15 cellular contexts compared by ENCODE assay signal in the genomic region with DNA sequence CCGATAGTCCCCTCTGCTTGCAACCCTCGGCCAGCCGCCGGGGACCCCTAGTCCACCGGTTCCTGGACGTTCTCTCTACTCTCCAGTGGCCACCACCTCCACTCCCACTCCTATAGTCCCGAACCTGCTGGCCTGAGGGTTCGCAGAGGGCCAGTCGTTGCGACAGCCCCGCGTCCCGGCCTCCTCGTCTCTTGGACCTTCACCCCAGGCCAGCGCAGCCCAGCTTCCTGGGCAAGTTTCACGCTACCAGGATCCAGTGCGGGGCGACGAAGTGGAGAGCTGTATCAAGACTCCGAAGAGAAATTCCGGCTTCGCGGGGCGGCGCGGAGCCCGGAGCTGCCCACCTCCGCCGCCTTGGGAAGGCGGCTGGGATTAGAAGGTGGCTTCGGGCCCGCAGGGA. TPM values are rescaled to one million over a fixed set of nuclear protein-coding genes. Genes with fewer than 3 reads are reported as not detected.
DNase-seq lines count a peak whose midpoint lies in the region; ATAC-seq, FAIRE-seq and TF ChIP-seq lines count a peak whose summit lies in the region.
"Not testable (repeated sequence)": the region's sequence is repeated elsewhere in the genome, so short reads cannot be mapped to it uniquely, and the experiment has no call there.
"Had no signal": no experiment of that assay in that cellular context is flagged by ENCODE, and none has a peak within 500 bp of the region (broad histone marks: within the 10 kb centered on the region; RNA-seq: fewer than 3 reads in every experiment).

No MANE protein-coding gene starts in this region.

- not testable (repeated sequence) for H3K27me3 Mint-ChIP-seq in natural killer cell treated with Interleukin-12 subunit alpha and Interleukin-12 subunit beta and Interleukin-15 and Interleukin-18, amount 100 ng/mL, for 72 hours

- not testable (repeated sequence) for H2AK5ac ChIP-seq in H1 (ENCODE audit: low read depth, low read length)

- not testable (repeated sequence) for TF ChIP-seq POLR2A in H1 (IDR thresholded peaks at IDR 0.05; ENCODE audit: control extremely low read depth in 1 of 2, low read depth in 2 of 2, low read length in 2 of 2); right lobe of liver (IDR thresholded peaks at IDR 0.05)

- not testable (repeated sequence) for H2BK12ac ChIP-seq in H1 (ENCODE audit: low read depth, low read length)

- H3K4ac ChIP-seq in H1 (replicated peaks; ENCODE audit: insufficient read length, low read depth, low read length), result not testable (repeated sequence)

- H2BK20ac ChIP-seq in H1 (ENCODE audit: low read length), result not testable (repeated sequence)

- POLR2A ChIA-PET in H1 (lab: Charles Lee; ENCODE audit: partially characterized antibody), result not testable (repeated sequence)

- not testable (repeated sequence) for H4K5ac ChIP-seq in H1 (ENCODE audit: insufficient read length, low read depth, low read length)

- not testable (repeated sequence) for H3K56ac ChIP-seq in H1 (replicated peaks; ENCODE audit: insufficient read length, low read depth, low read length)

- not testable (repeated sequence) for H3K4me3 Mint-ChIP-seq in natural killer cell treated with Interleukin-12 subunit alpha and Interleukin-12 subunit beta and Interleukin-15 and Interleukin-18, amount 100 ng/mL, for 72 hours

- not testable (repeated sequence) for H4K91ac ChIP-seq in H1 (replicated peaks; ENCODE audit: insufficient read length, low read length)

- H2BK120ac ChIP-seq in H1 (replicated peaks; ENCODE audit: low read depth, low read length), result not testable (repeated sequence)

- H3K27ac ChIP-seq in H1 (ENCODE audit: low read depth, low read length); heart right ventricle; right lobe of liver; upper lobe of right lung: not testable (repeated sequence)

- not testable (repeated sequence) for H4K8ac ChIP-seq in H1 (ENCODE audit: extremely low read depth, insufficient read depth, low read length)

- not testable (repeated sequence) for H2BK5ac ChIP-seq in H1 (ENCODE audit: low read depth, low read length)

- H3K18ac ChIP-seq in H1 (ENCODE audit: extremely low read depth, low read length), result not testable (repeated sequence)

- peaks cover 0 to 13% (median 7%) of the 10 kb centered on the region in 4 experiments; a peak in 6 of 7 replicates for H3K27me3 ChIP-seq in H1 (replicated peaks in 1 of 4; ENCODE audit: control insufficient read depth in 3 of 4, extremely low read depth in 1 of 4, insufficient read depth in 3 of 4, low read length in 3 of 4)
- peaks cover 0 to 23% (median 9%) of the 10 kb centered on the region in 7 donors for H3K27me3 ChIP-seq in heart right ventricle
- H3K27me3 ChIP-seq in right lobe of liver, upper lobe of right lung: not testable (repeated sequence)

- not testable (repeated sequence) for H3K4me1 ChIP-seq in H1 (replicated peaks in 1 of 4; ENCODE audit: control insufficient read depth in 3 of 4, insufficient read depth in 4 of 4, low read length in 3 of 4); heart right ventricle; right lobe of liver; upper lobe of right lung

- CTCF ChIA-PET in H1 (lab: Charles Lee; ENCODE audit: partially characterized antibody), result not testable (repeated sequence)

- not testable (repeated sequence) for H3K23me2 ChIP-seq in H1 (ENCODE audit: low read depth, low read length)

- not testable (repeated sequence) for H2AFZ ChIP-seq in H1 (ENCODE audit: low read length)

- not testable (repeated sequence) for TF ChIP-seq CTCF in H1 (IDR thresholded peaks at IDR 0.05; ENCODE audit: control extremely low read depth in 1 of 3, insufficient read depth in 1 of 3, low read depth in 1 of 3, low read length in 3 of 3); heart right ventricle (IDR thresholded peaks at IDR 0.05); right lobe of liver (IDR thresholded peaks at IDR 0.05); upper lobe of right lung (IDR thresholded peaks at IDR 0.05)

- not testable (repeated sequence) for TF ChIP-seq RAD21 in H1 (IDR thresholded peaks at IDR 0.05 in 1 of 2, conservative IDR thresholded peaks at IDR 0.05 in 1 of 2; ENCODE audit: low read depth in 2 of 2, low read length in 2 of 2)

- not testable (repeated sequence) for H3K4me3 ChIP-seq in H1 (ENCODE audit: extremely low read depth in 1 of 4, insufficient read depth in 2 of 4, low read depth in 3 of 4, low read length in 4 of 4); heart right ventricle; right lobe of liver; upper lobe of right lung

- FAIRE-seq in H1 (lab: Jason Lieb, UNC), result not testable (repeated sequence)

- H4K20me1 ChIP-seq in H1 (replicated peaks in 1 of 2; ENCODE audit: control insufficient read depth in 1 of 2, insufficient read depth in 2 of 2, low read length in 2 of 2), result not testable (repeated sequence)

- H3K36me3 Mint-ChIP-seq in natural killer cell treated with Interleukin-12 subunit alpha and Interleukin-12 subunit beta and Interleukin-15 and Interleukin-18, amount 100 ng/mL, for 72 hours, result not testable (repeated sequence)

- not testable (repeated sequence) for H3K23ac ChIP-seq in H1 (ENCODE audit: insufficient read length)

- WGBS in H1 (ENCODE audit: extremely low coverage in 1 of 2, insufficient coverage in 1 of 2, insufficient read length in 1 of 2, insufficient replicate concordance in 2 of 2, low coverage in 1 of 2, low lambda C conversion rate in 2 of 2, missing lambda C conversion rate in 1 of 2), 2 experiments, result no CpG with 5 or more reads among the region's 32 CpGs
- WGBS in heart right ventricle, 2 donors, result 0% methylated on average over 9 of the region's 32 CpGs; no CpG with 5 or more reads in 1 of the 2 donors
- 2% methylated on average over 10 of the region's 32 CpGs for WGBS in right lobe of liver (ENCODE audit: insufficient coverage, low coverage, low lambda C conversion rate, missing lambda C conversion rate)

- DNase-seq in H1 (ENCODE audit: low read depth in 1 of 2, low spot score in 2 of 2); heart right ventricle; left lobe of liver (ENCODE audit: low spot score); natural killer cell treated with Interleukin-12 subunit alpha and Interleukin-12 subunit beta and Interleukin-15 and Interleukin-18, amount 100 ng/mL, for 72 hours (ENCODE audit: low spot score); sciatic nerve (ENCODE audit: low spot score): not testable (repeated sequence)
- DNase-seq in right lobe of liver (peak in 1 of 3 donors; percentile 57), upper lobe of right lung (peak; percentile 10)

- H3K36me3 ChIP-seq in H1 (ENCODE audit: control insufficient read depth in 2 of 4, insufficient read depth in 4 of 4, low read length in 3 of 4); heart right ventricle; right lobe of liver; upper lobe of right lung: not testable (repeated sequence)

- H3K4me2 ChIP-seq in H1 (ENCODE audit: insufficient read depth in 1 of 2, low read depth in 2 of 2, low read length in 2 of 2), result not testable (repeated sequence)

- not testable (repeated sequence) for H3K79me2 ChIP-seq in H1 (ENCODE audit: control insufficient read depth in 1 of 2, insufficient read depth in 2 of 2, low read length in 2 of 2)

- H3K79me1 ChIP-seq in H1 (ENCODE audit: low read depth, low read length), result not testable (repeated sequence)

- H3K27ac Mint-ChIP-seq in natural killer cell treated with Interleukin-12 subunit alpha and Interleukin-12 subunit beta and Interleukin-15 and Interleukin-18, amount 100 ng/mL, for 72 hours, result not testable (repeated sequence)

- H3K9me3 Mint-ChIP-seq in natural killer cell treated with Interleukin-12 subunit alpha and Interleukin-12 subunit beta and Interleukin-15 and Interleukin-18, amount 100 ng/mL, for 72 hours, result not testable (repeated sequence)

- H3K4me1 Mint-ChIP-seq in natural killer cell treated with Interleukin-12 subunit alpha and Interleukin-12 subunit beta and Interleukin-15 and Interleukin-18, amount 100 ng/mL, for 72 hours (ENCODE audit: low read depth in 2 of 2), result not testable (repeated sequence)

- not testable (repeated sequence) for H3K9ac ChIP-seq in H1 (replicated peaks in 1 of 4; ENCODE audit: extremely low read depth in 1 of 4, low read depth in 3 of 4, low read length in 3 of 4)

- intact Hi-C loops in heart right ventricle (cut with DNase I); right lobe of liver (cut with DNase I); sciatic nerve (cut with DNase I); upper lobe of right lung (cut with DNase I): not testable (repeated sequence)

- H3K9me3 ChIP-seq in H1 (ENCODE audit: insufficient read depth in 2 of 2, low read depth in 1 of 2, low read length in 1 of 2); heart right ventricle; right lobe of liver; upper lobe of right lung: not testable (repeated sequence)

- not testable (repeated sequence) for TF ChIP-seq EP300 in H1 (IDR thresholded peaks at IDR 0.05; ENCODE audit: borderline replicate concordance in 1 of 2, low read depth in 2 of 2, low read length in 2 of 2)

- peak; percentile 31 for ATAC-seq in SK-N-SH treated with all-trans-retinoic acid at 6 μM for 48 hours
- ATAC-seq in heart right ventricle, result peak in 5 of 8 donors; percentile 16 to 53 (median 24)
- peak; percentile 60 for ATAC-seq in left lobe of liver
- peak; percentile 33 to 75 (median 66) for ATAC-seq in right lobe of liver
- peak; percentile 32 to 34 for ATAC-seq in natural killer cell treated with Interleukin-12 subunit alpha and Interleukin-12 subunit beta and Interleukin-15 and Interleukin-18, amount 100 ng/mL, for 72 hours
- peak; percentile 15 for ATAC-seq in sciatic nerve
- ATAC-seq in upper lobe of right lung, result peak; percentile 31

- H2BK15ac ChIP-seq in H1 (ENCODE audit: low read length), result not testable (repeated sequence)

- not testable (repeated sequence) for H3K14ac ChIP-seq in H1 (ENCODE audit: insufficient read length)

RNA-seq across cellular contexts. Expression of gene FOXD4L6, which starts 5.1 kb away (rescaled TPM):
- 0.13 TPM in 1 of 2 replicates, not detected in the other for total RNA-seq in H1 (2021; fragmentation: NEBNext Ultra II Directional; extraction: Animal tissue kit (Norgen Biotek cat#: 25700))
- polyA plus RNA-seq in H1 (2011; rRNA removed), result not detected in 2 replicates
- polyA plus RNA-seq in H1 (2011; cell fraction: cytosol; rRNA removed), result not detected
- polyA plus RNA-seq in H1 (2011; cell fraction: nucleus; rRNA removed), result not detected
- polyA plus RNA-seq in H1 (2012, experiment 1 of 2), result not detected in 4 replicates
- not detected for polyA plus RNA-seq in H1 (2012, experiment 2 of 2)
- polyA plus RNA-seq in H1 (2013, experiment 1 of 2), result not detected
- polyA plus RNA-seq in H1 (2013, experiment 2 of 2), result not detected
- not detected in 2 replicates for polyA minus RNA-seq in H1 (2011; rRNA and poly(A)+ RNA removed)
- not detected for polyA minus RNA-seq in H1 (2011; cell fraction: cytosol; rRNA and poly(A)+ RNA removed)
- polyA minus RNA-seq in H1 (2011; cell fraction: nucleus; rRNA and poly(A)+ RNA removed), result not detected
- not detected for total RNA-seq in heart right ventricle
- not detected for polyA plus RNA-seq in heart right ventricle
- not detected for total RNA-seq in left lobe of liver
- not detected for total RNA-seq in right lobe of liver
- total RNA-seq in natural killer cell treated with Interleukin-12 subunit alpha and Interleukin-12 subunit beta and Interleukin-15 and Interleukin-18, amount 100 ng/mL, for 72 hours, result not detected
- total RNA-seq in sciatic nerve, result not detected
- total RNA-seq in upper lobe of right lung, result not detected
- total RNA-seq: A172; A673; CD4-positive, alpha-beta memory T cell; Daoy; G401; H7 had no signal
- polyA plus RNA-seq: BJ; CD4-positive, alpha-beta memory T cell had no signal

Comparison
In these comparisons a context has a peak if more than half of its experiments do, and no peak if none do; other contexts are left out.
1. ATAC-seq: peak in every context shown above with its lines; median percentile 66 in right lobe of liver; 60 in left lobe of liver; 33 in natural killer cell treated with Interleukin-12 subunit alpha and Interleukin-12 subunit beta and Interleukin-15 and Interleukin-18, amount 100 ng/mL, for 72 hours; 31 in SK-N-SH treated with all-trans-retinoic acid at 6 μM for 48 hours; 31 in upper lobe of right lung; 24 in heart right ventricle; 15 in sciatic nerve.